In the genomic region with DNA sequence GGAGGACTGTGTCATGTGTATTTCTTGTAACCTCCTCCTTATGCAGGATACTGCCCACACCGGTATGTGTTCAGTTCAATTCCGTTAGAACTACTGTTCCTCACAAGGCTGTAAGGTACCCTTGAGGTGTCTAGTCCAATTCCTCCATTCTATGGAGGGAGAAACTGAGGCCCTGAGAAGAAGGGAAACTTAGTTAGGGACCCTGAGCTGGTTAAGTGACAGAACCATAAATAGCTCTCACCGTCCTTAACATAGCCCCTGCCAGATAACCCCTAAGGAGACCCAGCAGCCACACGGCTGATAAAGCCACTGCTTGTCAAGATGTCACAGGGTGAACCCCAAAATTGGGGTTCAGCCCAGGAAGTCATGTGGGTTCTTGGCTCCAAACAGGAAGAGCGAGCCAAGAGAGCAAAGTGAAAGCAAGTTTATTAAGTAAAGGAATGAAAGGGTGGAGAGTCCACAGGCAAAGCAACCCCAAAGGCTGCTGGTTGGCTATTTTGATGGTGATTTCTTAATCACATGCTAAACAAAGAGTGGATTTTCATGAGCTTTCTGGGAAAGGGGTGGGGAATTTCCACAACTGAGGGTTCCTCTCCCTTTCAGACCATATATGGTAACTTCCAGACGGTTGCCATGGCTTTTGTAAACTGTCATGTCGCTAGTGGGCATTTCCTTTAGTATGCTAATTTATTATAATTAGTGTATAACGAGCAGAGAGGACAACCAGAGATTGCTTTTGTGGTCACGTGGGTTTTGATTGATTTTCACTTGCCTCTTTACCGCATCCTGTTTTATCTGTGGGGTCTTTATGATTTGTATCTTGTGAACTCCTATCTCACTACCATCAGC, we compare ENCODE assay signal across 8 cellular contexts.
DNase-seq lines count a peak whose midpoint lies in the region; ATAC-seq, FAIRE-seq and TF ChIP-seq lines count a peak whose summit lies in the region.

No MANE protein-coding gene starts in this region.

- H3K27ac ChIP-seq in DND-41 (ENCODE audit: low read length) (peak overlapping the region; percentile 61), urinary bladder (ENCODE audit: low read depth) (peak overlapping the region; percentile 56)

- H3K27me3 Mint-ChIP-seq in activated T-helper 17 cell treated with anti-CD3 and anti-CD28 coated beads, Interleukin-2, amount 50 U/mL, for 72 hours = no peaks in the 10 kb centered on the region

- TF ChIP-seq CTCF in DND-41 (IDR thresholded peaks at IDR 0.05; ENCODE audit: borderline replicate concordance, extremely low read depth, low read length, poor library complexity, severe bottlenecking) = no peak
- no peak for TF ChIP-seq CTCF in omental fat pad (IDR thresholded peaks at IDR 0.05)

- peak overlapping the region; percentile 99 for H3K27ac Mint-ChIP-seq in activated T-helper 17 cell treated with anti-CD3 and anti-CD28 coated beads, Interleukin-2, amount 50 U/mL, for 72 hours

- peaks cover 14% of the 10 kb centered on the region for H3K4me1 Mint-ChIP-seq in activated T-helper 17 cell treated with anti-CD3 and anti-CD28 coated beads, Interleukin-2, amount 50 U/mL, for 72 hours

- H3K36me3 ChIP-seq in DND-41 (ENCODE audit: insufficient read depth, low read length) (no peaks in the 10 kb centered on the region), urinary bladder (ENCODE audit: insufficient read depth) (no peaks in the 10 kb centered on the region)

- H3K4me1 ChIP-seq in DND-41 (ENCODE audit: insufficient read depth, low read length) (peaks cover 17% of the 10 kb centered on the region), urinary bladder (ENCODE audit: insufficient read depth) (no peaks in the 10 kb centered on the region)

- no peaks in the 10 kb centered on the region for H3K79me2 ChIP-seq in DND-41 (ENCODE audit: insufficient read depth, low read length)

- no peaks in the 10 kb centered on the region for H3K27me3 ChIP-seq in DND-41 (ENCODE audit: insufficient read depth, low read length, poor library complexity)

- WGBS in urinary bladder = 21% methylated on average over 10 of the region's 10 CpGs

- H3K4me3 ChIP-seq in DND-41 (ENCODE audit: low read depth in 1 of 2, low read length in 2 of 2) = peak overlapping the region in 1 of 2 experiments; percentile 26; a peak in 2 of 4 replicates
- H3K4me3 ChIP-seq in urinary bladder (ENCODE audit: low read depth, low read length) = peak overlapping the region; percentile 41

- peak; percentile 30 for DNase-seq in DND-41
- peak; percentile 94 for DNase-seq in LHCN-M2 (ENCODE audit: low read depth)
- peak; percentile 42 to 46 for DNase-seq in frontal cortex (ENCODE audit: low spot score in 2 of 2)
- DNase-seq in omental fat pad (ENCODE audit: low spot score) = no peak
- no peak for DNase-seq in HuH-7.5 (ENCODE audit: low spot score)

- H3K9ac ChIP-seq in DND-41 (ENCODE audit: low read depth, low read length) = no peak overlapping the region

- peak; percentile 74 for ATAC-seq in DND-41 (ENCODE audit: insufficient read depth, low read depth)
- ATAC-seq in GM21529 (IDR thresholded peaks at IDR 0.05; ENCODE audit: unreplicated experiment) = peak; percentile 84
- peak; percentile 93 for ATAC-seq in activated T-helper 17 cell treated with anti-CD3 and anti-CD28 coated beads, Interleukin-2, amount 50 U/mL, for 72 hours (replicated peaks)
- ATAC-seq in omental fat pad (ENCODE audit: low FRiP score) = peak; percentile 85

- H3K36me3 Mint-ChIP-seq in activated T-helper 17 cell treated with anti-CD3 and anti-CD28 coated beads, Interleukin-2, amount 50 U/mL, for 72 hours (ENCODE audit: low read depth) = no peaks in the 10 kb centered on the region

- H3K9me3 ChIP-seq in DND-41 (ENCODE audit: insufficient read depth, low read length, severe bottlenecking) = no peaks in the 10 kb centered on the region

- peak; percentile 57 for FAIRE-seq in frontal cortex (lab: Jason Lieb, UNC)

- H3K4me3 Mint-ChIP-seq in activated T-helper 17 cell treated with anti-CD3 and anti-CD28 coated beads, Interleukin-2, amount 50 U/mL, for 72 hours = peak overlapping the region; percentile 94

- H4K20me1 ChIP-seq in DND-41 (ENCODE audit: insufficient read depth, low read length) = no peaks in the 10 kb centered on the region

- peak overlapping the region; percentile 56 for H3K4me2 ChIP-seq in DND-41 (ENCODE audit: insufficient read depth, low read length)

- peak overlapping the region; percentile 60 for H2AFZ ChIP-seq in DND-41 (ENCODE audit: low read depth, low read length)

- H3K9me3 Mint-ChIP-seq in activated T-helper 17 cell treated with anti-CD3 and anti-CD28 coated beads, Interleukin-2, amount 50 U/mL, for 72 hours = peaks cover 4% of the 10 kb centered on the region

Comparison
In these comparisons a context has a peak if more than half of its experiments do, and no peak if none do; other contexts are left out.
1. DNase-seq: peak in DND-41 (single experiment), LHCN-M2 (single experiment) and frontal cortex (2 of 2); none in omental fat pad (single experiment) and HuH-7.5 (single experiment).
2. Peak in every context shown above with its lines, with median percentiles within 50 percentile points of each other: ATAC-seq.